24 cellular contexts compared by ENCODE assay signal in the genomic region with DNA sequence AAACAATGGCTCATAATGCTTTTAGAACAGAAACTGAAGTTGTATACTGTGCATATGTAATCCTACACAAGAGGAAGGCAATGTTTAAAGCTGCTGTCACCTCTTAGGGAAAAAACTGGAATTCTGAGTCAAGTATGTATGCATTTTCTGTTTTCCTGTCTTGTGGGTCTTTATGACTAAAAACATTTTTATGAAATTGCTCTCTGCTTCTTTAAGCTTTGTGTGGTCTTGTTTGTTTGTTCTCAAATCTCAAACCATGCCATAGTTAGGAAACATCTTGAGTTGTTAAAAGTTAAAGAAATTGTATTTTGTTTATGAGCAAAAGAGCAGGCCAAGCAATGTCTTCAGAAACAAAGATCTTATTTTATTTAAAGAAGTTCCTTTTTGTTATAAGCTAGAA.
DNase-seq lines count a peak whose midpoint lies in the region; ATAC-seq, FAIRE-seq and TF ChIP-seq lines count a peak whose summit lies in the region.
"Had no signal": no experiment of that assay in that cellular context is flagged by ENCODE, and none has a peak within 500 bp of the region (broad histone marks: within the 10 kb centered on the region; RNA-seq: fewer than 3 reads in every experiment).

No MANE protein-coding gene starts in this region.

- DNase-seq in GM23248 = no peak
- peak in 1 of 2 experiments; percentile 42 for DNase-seq in SJSA1 (ENCODE audit: low read depth in 1 of 2, low spot score in 2 of 2)
- peak; percentile 42 for DNase-seq in epithelial cell of esophagus (ENCODE audit: low read depth)
- no peak for DNase-seq in keratinocyte (ENCODE audit: low read depth, low spot score)
- DNase-seq in amniotic stem cell (lab: John Stamatoyannopoulos, UW) = no peak
- DNase-seq: CD4-positive, CD25-positive, alpha-beta regulatory T cell; DMS53; GOT3; KBM-7; MG63; NCI-H2029; NCI-H446; NCI-H524 treated with DMSO at 0.1 percent for 48 hours; NCI-H774; PC-9; SHP77 treated with DMSO at 0.1 percent for 48 hours had no signal

- no peaks in the 10 kb centered on the region for H3F3A ChIP-seq in GM23248 (ENCODE audit: insufficient read depth)

- H3K4me1 ChIP-seq in GM23248 (ENCODE audit: insufficient read depth) = peaks cover 14% of the 10 kb centered on the region; the same call in 1 of the 2 replicates
- H3K4me1 ChIP-seq in SJSA1 (replicated peaks) = peaks cover 39% of the 10 kb centered on the region
- peaks cover 20% of the 10 kb centered on the region for H3K4me1 ChIP-seq in keratinocyte (ENCODE audit: control insufficient read depth, extremely low read depth, insufficient read depth, low read length)
- H3K4me1 ChIP-seq: BLaER1 had no signal

- H3K9ac ChIP-seq in GM23248 = no peak overlapping the region
- no peak overlapping the region for H3K9ac ChIP-seq in keratinocyte (ENCODE audit: control insufficient read depth, extremely low read depth, insufficient read depth, low read length)
- H3K9ac ChIP-seq: BLaER1 had no signal

- H3K36me3 ChIP-seq in GM23248 (ENCODE audit: low read depth) (no peaks in the 10 kb centered on the region), SJSA1 (no peaks in the 10 kb centered on the region), keratinocyte (ENCODE audit: control insufficient read depth in 2 of 2, extremely low read depth in 1 of 2, insufficient read depth in 2 of 2, low read length in 2 of 2) (no peaks in the 10 kb centered on the region)
- H3K36me3 ChIP-seq: BLaER1, HAP-1, MG63 had no signal

- 0 out of 2 replicates have a peak overlapping the region, but pooled peaks have one; percentile 17 for H2AFZ ChIP-seq in GM23248
- peak overlapping the region; percentile 7 for H2AFZ ChIP-seq in keratinocyte (ENCODE audit: control insufficient read depth, low read length)

- 0 out of 2 replicates have a peak, but pooled peaks cover 4% of the 10 kb centered on the region for H3K9me2 ChIP-seq in GM23248 (ENCODE audit: insufficient read depth)

- no peak for TF ChIP-seq POLR2A in GM18505 (IDR thresholded peaks at IDR 0.05; ENCODE audit: borderline replicate concordance, extremely low read depth, insufficient read depth, insufficient read length)

- FAIRE-seq in keratinocyte (lab: Jason Lieb, UNC) = no peak
- FAIRE-seq: D721Med had no signal

- ATAC-seq in HG03045 (IDR thresholded peaks at IDR 0.05; ENCODE audit: unreplicated experiment) = no peak
- ATAC-seq in GM19463 (IDR thresholded peaks at IDR 0.05; ENCODE audit: unreplicated experiment) = no peak
- ATAC-seq in GM18505 (IDR thresholded peaks at IDR 0.05; ENCODE audit: unreplicated experiment) = no peak

- no peaks in the 10 kb centered on the region for H3K9me1 ChIP-seq in keratinocyte (ENCODE audit: control insufficient read depth, extremely low read depth, insufficient read depth, low read length)

- H3K4me3 ChIP-seq in GM23248 (no peak overlapping the region), SJSA1 (no peak overlapping the region), epithelial cell of esophagus (ENCODE audit: low read length) (no peak overlapping the region), keratinocyte (ENCODE audit: control insufficient read depth in 2 of 3, extremely low read depth in 1 of 3, insufficient read depth in 2 of 3, low read depth in 1 of 3, low read length in 3 of 3) (no peak overlapping the region)
- H3K4me3 ChIP-seq: BLaER1, HAP-1, MG63, PC-9, SK-N-MC had no signal

- H3K27ac ChIP-seq in GM23248 (no peak overlapping the region), SJSA1 (peak overlapping the region; percentile 52), keratinocyte (ENCODE audit: control insufficient read depth, insufficient read depth, low read length) (no peak overlapping the region)
- H3K27ac ChIP-seq: BLaER1, PC-9, RWPE1, SK-N-MC had no signal

- H3K4me2 ChIP-seq in GM23248 (ENCODE audit: unreplicated experiment) = no peak overlapping the region
- no peak overlapping the region for H3K4me2 ChIP-seq in keratinocyte (ENCODE audit: control insufficient read depth, extremely low read depth, insufficient read depth, low read depth, low read length)
- H3K4me2 ChIP-seq: BLaER1, PC-9 had no signal

- H3K9me3 ChIP-seq in GM23248 (ENCODE audit: low read depth) (no peaks in the 10 kb centered on the region), SJSA1 (replicated peaks) (no peaks in the 10 kb centered on the region), keratinocyte (ENCODE audit: control insufficient read depth, low read depth, low read length) (no peaks in the 10 kb centered on the region)
- H3K9me3 ChIP-seq: BLaER1, HAP-1, MG63 had no signal

- H4K20me1 ChIP-seq in GM23248 (ENCODE audit: insufficient read depth) (no peaks in the 10 kb centered on the region), keratinocyte (ENCODE audit: control insufficient read depth, extremely low read depth, insufficient read depth, low read length) (no peaks in the 10 kb centered on the region)
- H4K20me1 ChIP-seq: BLaER1 had no signal

- dilution Hi-C loops in keratinocyte (cut with MboI; ENCODE audit: extremely low pct_ligation_motif_present, low sequenced_read_pairs) = no loop called here

- no peaks in the 10 kb centered on the region for H3K79me2 ChIP-seq in GM23248 (ENCODE audit: insufficient read depth)
- no peaks in the 10 kb centered on the region for H3K79me2 ChIP-seq in keratinocyte (ENCODE audit: control insufficient read depth, insufficient read depth, low read length)

- H3K27me3 ChIP-seq in GM23248 (replicated peaks; ENCODE audit: insufficient read depth) (no peaks in the 10 kb centered on the region), SJSA1 (replicated peaks) (no peaks in the 10 kb centered on the region), keratinocyte (ENCODE audit: control insufficient read depth, extremely low read depth, insufficient read depth, low read length) (no peaks in the 10 kb centered on the region)
- H3K27me3 ChIP-seq: BLaER1 had no signal

- in situ Hi-C loops in GM23248 (cut with MboI) = no loop called here

- TF ChIP-seq CTCF in epithelial cell of esophagus (IDR thresholded peaks at IDR 0.05; ENCODE audit: insufficient read depth, low read depth, low read length, missing control alignments) = no peak
- TF ChIP-seq CTCF in keratinocyte (optimal IDR thresholded peaks at IDR 0.05 in 1 of 3, IDR thresholded peaks at IDR 0.05 in 1 of 3, conservative IDR thresholded peaks at IDR 0.05 in 1 of 3; ENCODE audit: extremely low read depth in 1 of 3, insufficient read depth in 2 of 3, low read length in 3 of 3) = no peak
